In the genomic region with DNA sequence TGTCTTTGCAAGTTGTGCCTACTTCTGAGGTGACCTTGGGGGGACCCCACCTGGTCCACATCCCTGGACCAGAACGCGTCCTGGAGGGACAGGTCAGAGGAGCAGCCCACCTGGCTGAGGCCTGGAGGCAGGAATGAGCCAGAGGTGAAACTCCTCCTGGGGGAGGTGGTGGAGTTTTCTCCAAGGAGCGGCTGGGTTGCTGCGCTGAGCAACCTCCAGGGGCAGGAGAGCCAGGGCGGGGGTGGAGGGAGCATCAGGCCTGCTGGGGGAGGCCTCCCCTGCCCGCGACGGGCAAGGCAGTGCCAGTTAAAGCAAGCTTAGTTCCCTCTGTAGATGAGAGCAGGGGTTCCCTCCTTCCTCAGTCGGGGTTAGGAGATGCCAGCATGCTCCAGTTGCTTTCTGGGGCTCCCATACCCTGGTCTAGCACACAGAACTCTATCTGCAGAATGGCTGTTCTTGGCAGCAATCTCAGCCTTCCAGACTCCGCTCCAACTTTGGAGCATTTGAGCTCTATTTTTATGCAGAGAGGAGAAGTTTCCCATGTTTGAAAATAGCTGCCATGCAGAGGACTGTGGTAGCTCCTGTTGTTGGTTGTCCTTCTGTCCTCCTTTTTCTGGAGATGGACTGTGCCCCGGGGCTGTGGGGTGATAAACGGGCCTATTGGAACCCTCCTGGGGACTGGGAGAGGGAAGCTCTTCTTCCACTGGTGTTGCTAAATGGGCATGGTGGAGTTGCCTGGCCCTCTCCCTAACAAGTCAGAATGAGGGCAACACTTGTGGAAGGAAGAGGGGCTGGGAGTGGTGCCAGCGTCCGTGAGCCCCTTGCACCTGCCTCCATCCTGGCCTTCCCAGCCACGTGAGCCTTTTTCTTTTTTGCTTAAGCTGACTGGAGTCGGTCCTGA, we compare ENCODE assay signal across 20 cellular contexts. TPM values are rescaled to one million over a fixed set of nuclear protein-coding genes. Genes with fewer than 3 reads are reported as not detected.
DNase-seq lines count a peak whose midpoint lies in the region; ATAC-seq and TF ChIP-seq lines count a peak whose summit lies in the region.
"Had no signal": no experiment of that assay in that cellular context is flagged by ENCODE, and none has a peak within 500 bp of the region (broad histone marks: within the 10 kb centered on the region; RNA-seq: fewer than 3 reads in every experiment).

No MANE protein-coding gene starts in this region.

- peaks cover 11% of the 10 kb centered on the region for H3K4me1 Mint-ChIP-seq in stimulated activated naive CD8-positive, alpha-beta T cell treated with anti-CD3 and anti-CD28 coated beads, Interleukin-15, amount 100 ng/mL, for 72 hours

- peak in 1 of 3 experiments; percentile 17 for TF ChIP-seq CTCF in ascending aorta (IDR thresholded peaks at IDR 0.05)

- H3K9me3 Mint-ChIP-seq in stimulated activated naive CD8-positive, alpha-beta T cell treated with anti-CD3 and anti-CD28 coated beads, Interleukin-15, amount 100 ng/mL, for 72 hours, result no peaks in the 10 kb centered on the region
- H3K9me3 Mint-ChIP-seq: activated T-cell treated with anti-CD3 and anti-CD28 coated beads, Interleukin-2, amount 50 U/mL, for 24 hours; type B pancreatic cell had no signal

- no peaks in the 10 kb centered on the region for H3K9me3 ChIP-seq in ascending aorta
- H3K9me3 ChIP-seq: BLaER1 treated with 17β-estradiol and CSF1 and Interleukin-3, amounts not matched to agents 10 nM and 100 nM; prostate gland; stomach had no signal

- intact Hi-C loops in ascending aorta (cut with DNase I), result no loop called here

- no peak for DNase-seq in stimulated activated naive CD8-positive, alpha-beta T cell treated with anti-CD3 and anti-CD28 coated beads, Interleukin-15, amount 100 ng/mL, for 72 hours
- no peak for DNase-seq in stimulated activated naive CD8-positive, alpha-beta T cell treated with anti-CD3 and anti-CD28 coated beads, Interleukin-15, Interleukin-2, amounts not matched to agents 100 U/mL and 50 U/mL, for 24 hours
- DNase-seq in ascending aorta (ENCODE audit: low spot score in 2 of 2) (no peak), left lobe of liver (ENCODE audit: low spot score) (no peak), SIG-M5 (lab: John Stamatoyannopoulos, UW) (no peak)
- DNase-seq: activated CD4-positive, alpha-beta T cell treated with anti-CD3 and anti-CD28 coated beads for 1 hour; activated CD8-positive, alpha-beta T cell treated with anti-CD3 and anti-CD28 coated beads, Interleukin-2, amount 10 ng/mL, durations not matched to agents 7 days and 5 days; activated gamma-delta T cell treated with Interleukin-2 at 50 U/mL for 16 hours; activated T-cell treated with anti-CD3 and anti-CD28 coated beads, Interleukin-2, amount 50 U/mL, for 24 hours; midbrain; naive thymus-derived CD4-positive, alpha-beta T cell; NCI-H146; NCI-H2171; NCI-H526; stomach had no signal

- H3K27me3 Mint-ChIP-seq in stimulated activated naive CD8-positive, alpha-beta T cell treated with anti-CD3 and anti-CD28 coated beads, Interleukin-15, amount 100 ng/mL, for 72 hours, result no peaks in the 10 kb centered on the region
- H3K27me3 Mint-ChIP-seq: activated T-cell treated with anti-CD3 and anti-CD28 coated beads, Interleukin-2, amount 50 U/mL, for 24 hours; naive thymus-derived CD4-positive, alpha-beta T cell; type B pancreatic cell had no signal

- peak overlapping the region in 1 of 2 donors; percentile 61 for H3K27ac Mint-ChIP-seq in stimulated activated naive CD8-positive, alpha-beta T cell treated with anti-CD3 and anti-CD28 coated beads, Interleukin-15, amount 100 ng/mL, for 72 hours
- H3K27ac Mint-ChIP-seq: activated CD8-positive, alpha-beta T cell treated with anti-CD3 and anti-CD28 coated beads, Interleukin-2, amount 10 ng/mL, durations not matched to agents 7 days and 5 days; activated T-cell treated with anti-CD3 and anti-CD28 coated beads, Interleukin-2, amount 50 U/mL, for 24 hours; type B pancreatic cell had no signal

- H3K27ac ChIP-seq in ascending aorta, result peak overlapping the region; percentile 56 to 58
- H3K27ac ChIP-seq: BLaER1 treated with 17β-estradiol and CSF1 and Interleukin-3, amounts not matched to agents 10 nM and 100 nM; prostate gland; stomach had no signal

- peak overlapping the region in 1 of 2 donors; percentile 34 for H3K4me3 ChIP-seq in ascending aorta
- H3K4me3 ChIP-seq: BLaER1 treated with 17β-estradiol and CSF1 and Interleukin-3, amounts not matched to agents 10 nM and 100 nM; prostate gland; stomach had no signal

- H3K36me3 ChIP-seq in ascending aorta, result no peaks in the 10 kb centered on the region
- H3K36me3 ChIP-seq: prostate gland, stomach had no signal

- no peaks in the 10 kb centered on the region for H3K27me3 ChIP-seq in ascending aorta
- H3K27me3 ChIP-seq: BLaER1 treated with 17β-estradiol and CSF1 and Interleukin-3, amounts not matched to agents 10 nM and 100 nM; stomach had no signal

- peaks cover 8 to 16% of the 10 kb centered on the region in 2 donors for H3K4me1 ChIP-seq in ascending aorta
- H3K4me1 ChIP-seq: prostate gland, stomach had no signal

- H3K4me3 Mint-ChIP-seq in stimulated activated naive CD8-positive, alpha-beta T cell treated with anti-CD3 and anti-CD28 coated beads, Interleukin-15, amount 100 ng/mL, for 72 hours, result no peak overlapping the region
- H3K4me3 Mint-ChIP-seq: activated CD8-positive, alpha-beta T cell treated with anti-CD3 and anti-CD28 coated beads, Interleukin-2, amount 10 ng/mL, durations not matched to agents 7 days and 5 days; activated T-cell treated with anti-CD3 and anti-CD28 coated beads, Interleukin-2, amount 50 U/mL, for 24 hours; naive thymus-derived CD4-positive, alpha-beta T cell; type B pancreatic cell had no signal

- ATAC-seq in stimulated activated naive CD8-positive, alpha-beta T cell treated with anti-CD3 and anti-CD28 coated beads, Interleukin-15, amount 100 ng/mL, for 72 hours, result peak; percentile 27
- no peak for ATAC-seq in stimulated activated naive CD8-positive, alpha-beta T cell treated with anti-CD3 and anti-CD28 coated beads, Interleukin-15, Interleukin-2, amounts not matched to agents 100 U/mL and 50 U/mL, for 24 hours
- ATAC-seq in left lobe of liver (peak; percentile 18), GM21423 (IDR thresholded peaks at IDR 0.05; ENCODE audit: unreplicated experiment) (no peak), HG03442 (IDR thresholded peaks at IDR 0.05; ENCODE audit: unreplicated experiment) (no peak)
- ATAC-seq: activated CD8-positive, alpha-beta T cell treated with anti-CD3 and anti-CD28 coated beads, Interleukin-2, amount 10 ng/mL, durations not matched to agents 7 days and 5 days; naive thymus-derived CD4-positive, alpha-beta T cell had no signal

RNA-seq across cellular contexts. Expression of gene B3GNT2, which starts 39.1 kb away (rescaled TPM):
- total RNA-seq in ascending aorta (15.2 TPM), left lobe of liver (9.7 TPM)

Comparison
In these comparisons a context has a peak if more than half of its experiments do, and no peak if none do; other contexts are left out.
1. ATAC-seq: peak in stimulated activated naive CD8-positive, alpha-beta T cell treated with anti-CD3 and anti-CD28 coated beads, Interleukin-15, amount 100 ng/mL, for 72 hours (single experiment) and left lobe of liver (single experiment); none in stimulated activated naive CD8-positive, alpha-beta T cell treated with anti-CD3 and anti-CD28 coated beads, Interleukin-15, Interleukin-2, amounts not matched to agents 100 U/mL and 50 U/mL, for 24 hours (single experiment), GM21423 (single experiment) and HG03442 (single experiment).